Comparison of ENCODE assay signal across 24 cellular contexts in the genomic region with DNA sequence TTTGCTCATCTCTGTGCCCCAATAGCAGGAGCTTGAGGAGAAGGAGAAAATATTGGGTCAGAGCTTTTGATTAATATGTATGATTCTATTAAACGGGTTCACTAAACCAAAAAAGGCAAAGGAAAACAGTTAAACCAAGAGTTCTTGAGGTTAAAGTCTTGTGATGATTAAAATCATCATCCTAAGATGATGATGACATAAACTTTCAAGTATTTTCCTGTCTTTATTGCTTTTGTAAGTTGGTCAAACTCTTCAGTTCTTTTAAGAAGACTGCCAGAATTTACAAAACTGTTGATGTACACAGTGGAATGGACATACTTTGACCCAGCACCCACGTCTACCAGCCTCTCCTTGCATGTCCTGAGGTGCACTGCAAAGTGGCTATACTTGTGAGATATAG.
"Had no signal": no experiment of that assay in that cellular context is flagged by ENCODE, and none has a peak within 500 bp of the region (broad histone marks: within the 10 kb centered on the region; RNA-seq: fewer than 3 reads in every experiment).

No MANE protein-coding gene starts in this region.

- H3K36me3 ChIP-seq: ascending aorta, lower lobe of right lung, neutrophil, sigmoid colon, transverse colon, vagina, WERI-Rb-1 had no signal

- H3K27ac Mint-ChIP-seq: activated T-cell treated with anti-CD3 and anti-CD28 coated beads, Interleukin-2, amount 50 U/mL, for 72 hours; mesothelial cell of epicardium; natural killer cell treated with Interleukin-12 subunit alpha and Interleukin-12 subunit beta and Interleukin-15 and Interleukin-18, amount 100 ng/mL, for 72 hours had no signal

- H3K9me3 Mint-ChIP-seq: activated T-cell treated with anti-CD3 and anti-CD28 coated beads, Interleukin-2, amount 50 U/mL, for 72 hours; natural killer cell treated with Interleukin-12 subunit alpha and Interleukin-12 subunit beta and Interleukin-15 and Interleukin-18, amount 100 ng/mL, for 72 hours had no signal

- H3K79me2 ChIP-seq: hepatocyte had no signal

- H3K27me3 Mint-ChIP-seq: natural killer cell treated with Interleukin-12 subunit alpha and Interleukin-12 subunit beta and Interleukin-15 and Interleukin-18, amount 100 ng/mL, for 72 hours had no signal

- H3K27ac ChIP-seq: ascending aorta, hepatocyte, lower lobe of right lung, neutrophil, sigmoid colon, transverse colon, vagina, WERI-Rb-1 had no signal

- H3K27me3 ChIP-seq: ascending aorta, hepatocyte, neutrophil, sigmoid colon, transverse colon, vagina had no signal

- H3K4me1 ChIP-seq: ascending aorta, lower lobe of right lung, sigmoid colon, vagina had no signal

- H3K4me3 Mint-ChIP-seq: activated T-cell treated with anti-CD3 and anti-CD28 coated beads, Interleukin-2, amount 50 U/mL, for 72 hours; mesothelial cell of epicardium; natural killer cell treated with Interleukin-12 subunit alpha and Interleukin-12 subunit beta and Interleukin-15 and Interleukin-18, amount 100 ng/mL, for 72 hours had no signal

- H3K36me3 Mint-ChIP-seq: natural killer cell treated with Interleukin-12 subunit alpha and Interleukin-12 subunit beta and Interleukin-15 and Interleukin-18, amount 100 ng/mL, for 72 hours had no signal

- DNase-seq: activated CD4-positive, alpha-beta T cell treated with anti-CD3 and anti-CD28 coated beads for 1 hour; activated CD8-positive, alpha-beta memory T cell treated with anti-CD3 and anti-CD28 coated beads for 24 hours; activated CD8-positive, alpha-beta memory T cell treated with anti-CD3 and anti-CD28 coated beads, Interleukin-2, amount 50 U/mL, for 48 hours; activated effector memory CD4-positive, alpha-beta T cell treated with anti-CD3 and anti-CD28 coated beads, Interleukin-2, amount 50 U/mL, for 16 hours; activated naive CD4-positive, alpha-beta T cell treated with anti-CD3 and anti-CD28 coated beads, Interleukin-2, amount 50 U/mL, for 16 hours; activated T-cell treated with anti-CD3 and anti-CD28 coated beads, Interleukin-2, amount 50 U/mL, for 72 hours; cerebellar nuclear complex; effector CD4-positive, alpha-beta T cell; lower lobe of right lung; sigmoid colon; stimulated activated CD4-positive, alpha-beta T cell treated with anti-CD3 and anti-CD28 coated beads, Interleukin-12 subunit alpha, Interleukin-12 subunit beta, amount 100 ng/mL, for 4 hours; stimulated activated CD4-positive, alpha-beta T cell treated with anti-CD3 and anti-CD28 coated beads, Interleukin-1b, Interleukin-23, amount 100 ng/mL, for 48 hours; stimulated activated CD8-positive, alpha-beta memory T cell treated with anti-CD3 and anti-CD28 coated beads, Interleukin-4, amount 100 ng/mL, for 48 hours; stimulated activated naive CD4-positive, alpha-beta T cell; transverse colon; WERI-Rb-1 had no signal

- H3K9me3 ChIP-seq: ascending aorta, lower lobe of right lung, neutrophil, sigmoid colon, transverse colon, vagina had no signal

- H3K4me2 ChIP-seq: hepatocyte had no signal

- H2AFZ ChIP-seq: hepatocyte had no signal

- FAIRE-seq: bronchial epithelial cell, keratinocyte had no signal

- ATAC-seq: activated T-cell treated with anti-CD3 and anti-CD28 coated beads, Interleukin-2, amount 50 U/mL, for 72 hours; lower lobe of right lung; natural killer cell treated with Interleukin-12 subunit alpha and Interleukin-12 subunit beta and Interleukin-15 and Interleukin-18, amount 100 ng/mL, for 72 hours had no signal

- H3K4me3 ChIP-seq: ascending aorta, hepatocyte, lower lobe of right lung, sigmoid colon, transverse colon, vagina had no signal
